In genomic region chr12:112584266-112584722, GRCh38 we compare ENCODE assay signal across 18 cellular contexts.
DNase-seq lines count a peak whose midpoint lies in the region; TF ChIP-seq lines count a peak whose summit lies in the region.
"Had no signal": no experiment of that assay in that cellular context is flagged by ENCODE, and none has a peak within 500 bp of the region (broad histone marks: within the 10 kb centered on the region; RNA-seq: fewer than 3 reads in every experiment).

No MANE protein-coding gene starts in this region.

- H2BK120ac ChIP-seq in mesendoderm (ENCODE audit: low read depth, low read length) = no peak overlapping the region

- H3K79me2 ChIP-seq in mesendoderm (ENCODE audit: control insufficient read depth, insufficient read depth, low read length) = no peaks in the 10 kb centered on the region

- no peaks in the 10 kb centered on the region for H3K36me3 Mint-ChIP-seq in nephron progenitor cell (ENCODE audit: low read depth)
- H3K36me3 Mint-ChIP-seq: activated CD8-positive, alpha-beta memory T cell treated with anti-CD3 and anti-CD28 coated beads, Interleukin-2, amount 10 ng/mL, durations not matched to agents 7 days and 5 days; activated naive CD8-positive, alpha-beta T cell treated with anti-CD3 and anti-CD28 coated beads, Interleukin-2, amount 10 ng/mL, durations not matched to agents 7 days and 5 days; naive thymus-derived CD4-positive, alpha-beta T cell; stimulated activated naive B cell treated with anti-CD40 and anti-IgM and Interleukin-4, amounts not matched to agents 10 μg/mL and 1 μg/mL and 100 μg/mL, for 72 hours had no signal

- no peak overlapping the region for H3K27ac Mint-ChIP-seq in nephron progenitor cell
- H3K27ac Mint-ChIP-seq: activated CD8-positive, alpha-beta memory T cell treated with anti-CD3 and anti-CD28 coated beads, Interleukin-2, amount 10 ng/mL, durations not matched to agents 7 days and 5 days; activated naive CD8-positive, alpha-beta T cell treated with anti-CD3 and anti-CD28 coated beads, Interleukin-2, amount 10 ng/mL, durations not matched to agents 7 days and 5 days; naive thymus-derived CD4-positive, alpha-beta T cell; stimulated activated naive B cell treated with anti-CD40 and anti-IgM and Interleukin-4, amounts not matched to agents 10 μg/mL and 1 μg/mL and 100 μg/mL, for 72 hours had no signal

- H3K18ac ChIP-seq in mesendoderm (ENCODE audit: low read length) = no peak overlapping the region

- no peak overlapping the region for H3K4ac ChIP-seq in mesendoderm (ENCODE audit: low read depth, low read length)

- H3K9me3 Mint-ChIP-seq in nephron progenitor cell = no peaks in the 10 kb centered on the region
- H3K9me3 Mint-ChIP-seq: activated naive CD8-positive, alpha-beta T cell treated with anti-CD3 and anti-CD28 coated beads, Interleukin-2, amount 10 ng/mL, durations not matched to agents 7 days and 5 days; central memory CD8-positive, alpha-beta T cell had no signal

- H3K56ac ChIP-seq in mesendoderm (ENCODE audit: low read length) = no peak overlapping the region

- H3K23ac ChIP-seq in mesendoderm (ENCODE audit: low read length) = no peak overlapping the region

- H4K8ac ChIP-seq in mesendoderm (ENCODE audit: low read depth, low read length) = no peak overlapping the region

- no peaks in the 10 kb centered on the region for H3K36me3 ChIP-seq in MG63
- H3K36me3 ChIP-seq in mesendoderm (ENCODE audit: control insufficient read depth, insufficient read depth, low read length) = no peaks in the 10 kb centered on the region
- H3K36me3 ChIP-seq: HAP-1, left ventricle myocardium inferior, vagina had no signal

- no peak overlapping the region for H3K4me3 ChIP-seq in MG63
- no peak overlapping the region for H3K4me3 ChIP-seq in mesendoderm (ENCODE audit: low read length)
- H3K4me3 ChIP-seq: HAP-1, left ventricle myocardium inferior, vagina had no signal

- H2BK5ac ChIP-seq in mesendoderm (ENCODE audit: low read length) = no peak overlapping the region

- H4K5ac ChIP-seq in mesendoderm (ENCODE audit: low read length) = no peak overlapping the region

- H3K9ac ChIP-seq in mesendoderm (ENCODE audit: low read length) = no peak overlapping the region

- H3K27me3 ChIP-seq in MG63 (no peaks in the 10 kb centered on the region), mesendoderm (ENCODE audit: insufficient read depth, low read length, poor library complexity) (peaks cover 4% of the 10 kb centered on the region)
- H3K27me3 ChIP-seq: vagina had no signal

- H3K9me3 ChIP-seq in MG63 = no peaks in the 10 kb centered on the region
- H3K9me3 ChIP-seq: HAP-1, vagina had no signal

- no peaks in the 10 kb centered on the region for H3K4me1 ChIP-seq in mesendoderm (ENCODE audit: control insufficient read depth, low read depth, low read length)
- H3K4me1 ChIP-seq: HAP-1, left ventricle myocardium inferior, vagina had no signal

- no peaks in the 10 kb centered on the region for H3K79me1 ChIP-seq in mesendoderm (ENCODE audit: low read length)

- no CpG with 5 or more reads among the region's 7 CpGs for WGBS in mesendoderm (ENCODE audit: extremely low coverage, insufficient coverage, low lambda C conversion rate)

- no peak overlapping the region for H3K4me3 Mint-ChIP-seq in nephron progenitor cell
- H3K4me3 Mint-ChIP-seq: activated CD8-positive, alpha-beta memory T cell treated with anti-CD3 and anti-CD28 coated beads, Interleukin-2, amount 10 ng/mL, durations not matched to agents 7 days and 5 days; activated naive CD8-positive, alpha-beta T cell treated with anti-CD3 and anti-CD28 coated beads, Interleukin-2, amount 10 ng/mL, durations not matched to agents 7 days and 5 days; central memory CD8-positive, alpha-beta T cell; naive thymus-derived CD4-positive, alpha-beta T cell; stimulated activated naive B cell treated with anti-CD40 and anti-IgM and Interleukin-4, amounts not matched to agents 10 μg/mL and 1 μg/mL and 100 μg/mL, for 72 hours had no signal

- DNase-seq in NCI-H748 (lab: John Stamatoyannopoulos, UW; ENCODE audit: unreplicated experiment) (peak; percentile 70), NCI-H748 treated with DMSO at 0.1 percent for 48 hours (lab: John Stamatoyannopoulos, UW) (no peak), MG63 (peak; percentile 55), SHP77 (lab: John Stamatoyannopoulos, UW) (peak; percentile 53 to 64), mesendoderm (peak; percentile 73), nephron progenitor cell (no peak), activated gamma-delta T cell treated with Interleukin-2 at 50 U/mL for 16 hours (no peak)
- no peak for DNase-seq in effector CD4-positive, alpha-beta T cell
- DNase-seq: activated CD8-positive, alpha-beta memory T cell treated with anti-CD3 and anti-CD28 coated beads, Interleukin-2, amount 10 ng/mL, durations not matched to agents 7 days and 5 days; activated naive CD8-positive, alpha-beta T cell treated with anti-CD3 and anti-CD28 coated beads, Interleukin-2, amount 10 ng/mL, durations not matched to agents 7 days and 5 days; head of caudate nucleus; left ventricle myocardium inferior; naive thymus-derived CD4-positive, alpha-beta T cell; stimulated activated CD4-positive, alpha-beta T cell treated with anti-CD3 and anti-CD28 coated beads, Interleukin-4, amount 100 ng/mL, for 4 hours; stimulated activated naive B cell treated with anti-CD40 and anti-IgM and Interleukin-4, amounts not matched to agents 10 μg/mL and 1 μg/mL and 100 μg/mL, for 72 hours had no signal

- no peak for TF ChIP-seq CTCF in nephron progenitor cell (IDR thresholded peaks at IDR 0.05)

- no peak overlapping the region for H2AK5ac ChIP-seq in mesendoderm (ENCODE audit: low read length)

- peaks cover 6% of the 10 kb centered on the region for H3K4me1 Mint-ChIP-seq in nephron progenitor cell
- H3K4me1 Mint-ChIP-seq: activated CD8-positive, alpha-beta memory T cell treated with anti-CD3 and anti-CD28 coated beads, Interleukin-2, amount 10 ng/mL, durations not matched to agents 7 days and 5 days; activated naive CD8-positive, alpha-beta T cell treated with anti-CD3 and anti-CD28 coated beads, Interleukin-2, amount 10 ng/mL, durations not matched to agents 7 days and 5 days; central memory CD8-positive, alpha-beta T cell; naive thymus-derived CD4-positive, alpha-beta T cell; stimulated activated naive B cell treated with anti-CD40 and anti-IgM and Interleukin-4, amounts not matched to agents 10 μg/mL and 1 μg/mL and 100 μg/mL, for 72 hours had no signal

- H3K4me2 ChIP-seq in mesendoderm (ENCODE audit: low read length) = no peak overlapping the region

- peaks cover 59% of the 10 kb centered on the region for H3K27me3 Mint-ChIP-seq in nephron progenitor cell (ENCODE audit: low read depth, poor library complexity)

- H2BK15ac ChIP-seq in mesendoderm (replicated peaks; ENCODE audit: low read depth) = no peak overlapping the region

- no peak overlapping the region for H3K27ac ChIP-seq in mesendoderm (ENCODE audit: low read depth, low read length)
- H3K27ac ChIP-seq: left ventricle myocardium inferior, vagina had no signal

Comparison
In these comparisons a context has a peak if more than half of its experiments do, and no peak if none do; other contexts are left out.
1. DNase-seq: peak in NCI-H748 (single experiment), MG63 (single experiment), SHP77 (2 of 2) and mesendoderm (single experiment); none in NCI-H748 treated with DMSO at 0.1 percent for 48 hours (single experiment), nephron progenitor cell (single experiment), effector CD4-positive, alpha-beta T cell (single experiment) and activated gamma-delta T cell treated with Interleukin-2 at 50 U/mL for 16 hours (single experiment).